10 cellular contexts compared by ENCODE assay signal in genomic region chr13:29435125-29435911, GRCh38.
DNase-seq lines count a peak whose midpoint lies in the region; ATAC-seq, FAIRE-seq and TF ChIP-seq lines count a peak whose summit lies in the region.
"Had no signal": no experiment of that assay in that cellular context is flagged by ENCODE, and none has a peak within 500 bp of the region (broad histone marks: within the 10 kb centered on the region; RNA-seq: fewer than 3 reads in every experiment).

No MANE protein-coding gene starts in this region.

- intact Hi-C loops in pancreas (cut with DNase I), result no loop called here
- intact Hi-C loops in head of caudate nucleus (cut with DNase I), result no loop called here

- DNase-seq in Daoy (ENCODE audit: low read depth) (peak; percentile 69), NCI-H524 treated with DMSO at 0.1 percent for 48 hours (lab: John Stamatoyannopoulos, UW) (peak; percentile 74), fibroblast of peridontal ligament (ENCODE audit: extremely low read depth) (peak; percentile 93), pancreas (no peak), ecto neural progenitor cell (ENCODE audit: low spot score) (no peak), endothelial cell (ENCODE audit: low spot score) (no peak), head of caudate nucleus (no peak)
- DNase-seq: activated T-cell treated with anti-CD3 and anti-CD28 coated beads, Interleukin-2, amount 50 U/mL, for 1 hour had no signal

- H3K27ac Mint-ChIP-seq in endothelial cell (ENCODE audit: unreplicated experiment), result no peak overlapping the region
- H3K27ac Mint-ChIP-seq: GM23338 had no signal

- no peaks in the 10 kb centered on the region for H3K36me3 Mint-ChIP-seq in endothelial cell (ENCODE audit: low read depth, unreplicated experiment)

- H3K27me3 ChIP-seq in pancreas, result no peaks in the 10 kb centered on the region

- 75 to 80% methylated on average over 6 of the region's 6 CpGs for WGBS in pancreas, 2 donors

- H3K4me3 ChIP-seq in pancreas, result no peak overlapping the region
- H3K4me3 ChIP-seq: GM23338 had no signal

- H3K9me3 Mint-ChIP-seq in endothelial cell (ENCODE audit: unreplicated experiment), result no peaks in the 10 kb centered on the region
- H3K9me3 Mint-ChIP-seq: GM23338 had no signal

- H3K9me3 ChIP-seq in pancreas, result no peaks in the 10 kb centered on the region

- TF ChIP-seq CTCF in pancreas (IDR thresholded peaks at IDR 0.05) (no peak), endothelial cell (IDR thresholded peaks at IDR 0.05; ENCODE audit: unreplicated experiment) (no peak)

- H3K4me3 Mint-ChIP-seq in endothelial cell (ENCODE audit: unreplicated experiment), result no peak overlapping the region
- H3K4me3 Mint-ChIP-seq: GM23338 had no signal

- no peaks in the 10 kb centered on the region for H3K4me1 ChIP-seq in pancreas

- no peaks in the 10 kb centered on the region for H3K36me3 ChIP-seq in pancreas

- peak overlapping the region in 2 of 4 donors; percentile 15 to 33 for H3K27ac ChIP-seq in pancreas

- H3K4me1 Mint-ChIP-seq in endothelial cell (ENCODE audit: unreplicated experiment), result peaks cover 9% of the 10 kb centered on the region

- no peaks in the 10 kb centered on the region for H3K27me3 Mint-ChIP-seq in endothelial cell (ENCODE audit: unreplicated experiment)

- ATAC-seq in pancreas (peak; percentile 31 to 73 (median 66)), GM21423 (IDR thresholded peaks at IDR 0.05; ENCODE audit: unreplicated experiment) (no peak)
- ATAC-seq: GM23338 had no signal

- peak; percentile 54 for FAIRE-seq in pancreas (lab: Jason Lieb, UNC)

Comparison
In these comparisons a context has a peak if more than half of its experiments do, and no peak if none do; other contexts are left out.
1. DNase-seq: peak in Daoy (single experiment), NCI-H524 treated with DMSO at 0.1 percent for 48 hours (single experiment) and fibroblast of peridontal ligament (single experiment); none in pancreas (0 of 6), ecto neural progenitor cell (single experiment), endothelial cell (single experiment) and head of caudate nucleus (0 of 42).